Comparison of ENCODE assay signal across 23 cellular contexts in the genomic region with DNA sequence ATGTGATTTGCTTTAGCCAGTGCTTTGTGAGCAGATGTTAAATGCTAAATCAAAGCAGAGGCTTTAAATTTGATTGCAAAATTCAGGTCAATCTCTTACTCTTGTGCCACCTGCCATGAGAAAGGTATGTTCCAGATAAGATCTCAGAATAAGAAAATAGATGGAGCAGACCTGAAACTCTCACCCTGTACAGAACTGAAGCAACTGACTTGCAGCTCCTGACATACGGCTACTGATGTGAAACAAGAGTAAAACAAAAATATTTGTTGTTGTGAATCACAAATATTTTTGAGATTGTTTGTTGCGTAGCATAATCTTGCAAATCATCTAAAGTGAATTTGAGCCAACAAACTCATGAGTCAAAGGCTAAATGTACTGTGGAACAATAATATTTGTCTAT. TPM values are rescaled to one million over a fixed set of nuclear protein-coding genes. Genes with fewer than 3 reads are reported as not detected.
A peak's percentile ranks its signal among the peaks of the same experiment; 100 is the strongest.
DNase-seq lines count a peak whose midpoint lies in the region; FAIRE-seq and TF ChIP-seq lines count a peak whose summit lies in the region.
"Had no signal": no experiment of that assay in that cellular context is flagged by ENCODE, and none has a peak within 500 bp of the region (broad histone marks: within the 10 kb centered on the region; RNA-seq: fewer than 3 reads in every experiment).

No MANE protein-coding gene starts in this region.

- H3K27ac Mint-ChIP-seq in activated CD4-positive, alpha-beta T cell treated with anti-CD3 and anti-CD28 coated beads, Interleukin-2, amount 10 ng/mL, durations not matched to agents 24 days and 14 days: no peak overlapping the region
- H3K27ac Mint-ChIP-seq: CD4-positive, CD25-positive, alpha-beta regulatory T cell; HFFc6 had no signal

- intact Hi-C loops in activated CD4-positive, alpha-beta T cell treated with anti-CD3 and anti-CD28 coated beads, Interleukin-2, amount 10 ng/mL, durations not matched to agents 24 days and 14 days (cut with micrococcal nuclease): no loop called here

- no peak for FAIRE-seq in RCC 7860 (lab: Jason Lieb, UNC)
- FAIRE-seq: A204.1, G401.6 had no signal

- no peaks in the 10 kb centered on the region for H3K9me3 ChIP-seq in osteoblast (ENCODE audit: low read depth, low read length)
- H3K9me3 ChIP-seq: BLaER1, HAP-1 had no signal

- TF ChIP-seq CTCF in VCaP (conservative IDR thresholded peaks at IDR 0.05) (no peak), fibroblast of villous mesenchyme (IDR thresholded peaks at IDR 0.05; ENCODE audit: insufficient read depth, low read depth, low read length) (no peak), osteoblast (IDR thresholded peaks at IDR 0.05; ENCODE audit: extremely low read depth, low read depth, low read length) (no peak)

- DNase-seq in activated CD4-positive, alpha-beta T cell treated with anti-CD3 and anti-CD28 coated beads, Interleukin-2, amount 10 ng/mL, durations not matched to agents 24 days and 14 days: peak; percentile 40
- no peak for DNase-seq in activated CD4-positive, alpha-beta T cell treated with anti-CD3 and anti-CD28 coated beads for 1 hour
- DNase-seq in fibroblast of villous mesenchyme (ENCODE audit: low read depth) (peak; percentile 38), osteoblast (ENCODE audit: insufficient read length, low spot score, missing footprints) (no peak), DMS153 (lab: John Stamatoyannopoulos, UW) (no peak), RCC 7860 (ENCODE audit: low spot score) (no peak)
- DNase-seq: CD4-positive, CD25-positive, alpha-beta regulatory T cell; GM23248; HFFc6; IMR-90; MM.1S; NCI-H1417; NCI-H1694; NCI-H2029 treated with DMSO at 0.1 percent for 48 hours; NCI-H446 treated with DMSO at 0.1 percent for 48 hours; SHP77 treated with DMSO at 0.1 percent for 48 hours had no signal

- H3K79me2 ChIP-seq in osteoblast (ENCODE audit: insufficient read depth, low read length): peaks cover 13% of the 10 kb centered on the region

- peaks cover 14% of the 10 kb centered on the region for H3K4me1 Mint-ChIP-seq in activated CD4-positive, alpha-beta T cell treated with anti-CD3 and anti-CD28 coated beads, Interleukin-2, amount 10 ng/mL, durations not matched to agents 24 days and 14 days

- H3K36me3 Mint-ChIP-seq in activated CD4-positive, alpha-beta T cell treated with anti-CD3 and anti-CD28 coated beads, Interleukin-2, amount 10 ng/mL, durations not matched to agents 24 days and 14 days (ENCODE audit: low read depth): no peaks in the 10 kb centered on the region
- H3K36me3 Mint-ChIP-seq: CD4-positive, CD25-positive, alpha-beta regulatory T cell had no signal

- H3K9me3 Mint-ChIP-seq in activated CD4-positive, alpha-beta T cell treated with anti-CD3 and anti-CD28 coated beads, Interleukin-2, amount 10 ng/mL, durations not matched to agents 24 days and 14 days: no peaks in the 10 kb centered on the region
- H3K9me3 Mint-ChIP-seq: CD4-positive, CD25-positive, alpha-beta regulatory T cell; HFFc6 had no signal

- peak overlapping the region; percentile 4; the same call in 1 of the 2 replicates for H3K27ac ChIP-seq in VCaP
- no peak overlapping the region for H3K27ac ChIP-seq in osteoblast (ENCODE audit: low read depth, low read length)
- H3K27ac ChIP-seq: BLaER1, GM23248, KMS-11, SK-N-MC had no signal

- H4K20me1 ChIP-seq in osteoblast (ENCODE audit: insufficient read depth, low read length): peaks cover 3% of the 10 kb centered on the region

- no peak overlapping the region for H3K4me2 ChIP-seq in osteoblast (ENCODE audit: insufficient read depth, low read length)
- H3K4me2 ChIP-seq: BLaER1, KMS-11 had no signal

- no peak overlapping the region for H3K4me3 Mint-ChIP-seq in activated CD4-positive, alpha-beta T cell treated with anti-CD3 and anti-CD28 coated beads, Interleukin-2, amount 10 ng/mL, durations not matched to agents 24 days and 14 days
- H3K4me3 Mint-ChIP-seq: HFFc6 had no signal

- H2AFZ ChIP-seq in osteoblast (ENCODE audit: low read length): no peak overlapping the region
- H2AFZ ChIP-seq: GM23248 had no signal

- no peak overlapping the region for H3K4me3 ChIP-seq in fibroblast of villous mesenchyme (ENCODE audit: low read depth, low read length)
- H3K4me3 ChIP-seq in osteoblast (ENCODE audit: insufficient read depth, low read length): no peak overlapping the region
- H3K4me3 ChIP-seq: BLaER1, GM23248, HAP-1 had no signal

- peaks cover under 1% of the 10 kb centered on the region for H3K4me1 ChIP-seq in osteoblast (ENCODE audit: insufficient read depth, low read length)

- no peaks in the 10 kb centered on the region for H3K36me3 ChIP-seq in osteoblast (ENCODE audit: insufficient read depth, low read length)
- H3K36me3 ChIP-seq: BLaER1, HAP-1 had no signal

- no peaks in the 10 kb centered on the region for H3K27me3 ChIP-seq in osteoblast (ENCODE audit: insufficient read depth, low read length)
- H3K27me3 ChIP-seq: BLaER1 had no signal

- H3K27me3 Mint-ChIP-seq in activated CD4-positive, alpha-beta T cell treated with anti-CD3 and anti-CD28 coated beads, Interleukin-2, amount 10 ng/mL, durations not matched to agents 24 days and 14 days: no peaks in the 10 kb centered on the region
- H3K27me3 Mint-ChIP-seq: CD4-positive, CD25-positive, alpha-beta regulatory T cell had no signal

RNA-seq across cellular contexts. Expression of gene OSBPL8, which starts 3.5 kb away (rescaled TPM):
- total RNA-seq in activated CD4-positive, alpha-beta T cell treated with anti-CD3 and anti-CD28 coated beads, Interleukin-2, amount 10 ng/mL, durations not matched to agents 24 days and 14 days: 90.8 and 92.0 TPM in 2 replicates
- 135 and 148 TPM in 2 replicates for total RNA-seq in fibroblast of villous mesenchyme
- 193 and 204 TPM in 2 replicates for total RNA-seq in osteoblast

Comparison
In these comparisons a context has a peak if more than half of its experiments do, and no peak if none do; other contexts are left out.
1. DNase-seq: peak in activated CD4-positive, alpha-beta T cell treated with anti-CD3 and anti-CD28 coated beads, Interleukin-2, amount 10 ng/mL, durations not matched to agents 24 days and 14 days (single experiment) and fibroblast of villous mesenchyme (single experiment); none in activated CD4-positive, alpha-beta T cell treated with anti-CD3 and anti-CD28 coated beads for 1 hour (single experiment), osteoblast (single experiment), DMS153 (single experiment) and RCC 7860 (single experiment).